ENCODE assay signal across 1 cellular context in the genomic region with DNA sequence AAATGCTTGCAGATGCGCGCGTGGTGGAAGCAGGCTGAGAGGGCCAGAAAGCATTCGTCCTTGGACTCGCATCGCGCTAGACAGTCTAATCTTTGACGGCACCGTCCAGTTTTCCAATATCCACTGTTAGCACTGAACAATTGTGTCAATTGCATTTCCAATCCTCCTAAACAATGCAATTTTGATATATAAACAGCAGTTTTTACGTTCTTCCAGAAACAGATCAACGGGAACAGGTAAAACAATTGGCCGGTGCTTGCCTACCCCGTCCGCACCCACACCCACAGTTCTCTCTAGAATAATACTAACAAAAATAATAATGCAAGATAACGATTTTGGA.
TF ChIP-seq lines count a peak whose summit lies in the region.

No MANE protein-coding gene starts in this region.

TF ChIP-seq in WTC11, 78 proteins besides CTCF, POLR2A, EP300 and RAD21 (continued from another document):
- TF ChIP-seq NR2C2 (CRISPR knock-in tag; IDR thresholded peaks at IDR 0.05) = no peak
